ENCODE assay signal across 13 cellular contexts in genomic region chr2:159168707-159169106, GRCh38.
DNase-seq lines count a peak whose midpoint lies in the region; ATAC-seq and TF ChIP-seq lines count a peak whose summit lies in the region.
"Had no signal": no experiment of that assay in that cellular context is flagged by ENCODE, and none has a peak within 500 bp of the region (broad histone marks: within the 10 kb centered on the region; RNA-seq: fewer than 3 reads in every experiment).

No MANE protein-coding gene starts in this region.

- no peaks in the 10 kb centered on the region; a peak in 1 of 5 replicates for H3K9me3 Mint-ChIP-seq in H9

- H3K4me3 ChIP-seq in astrocyte of the cerebellum (ENCODE audit: low read depth, low read length) = no peak overlapping the region
- H3K4me3 ChIP-seq: BLaER1 treated with 17β-estradiol and CSF1 and Interleukin-3, amounts not matched to agents 10 nM and 100 nM; lung had no signal

- no peaks in the 10 kb centered on the region for H3K27me3 ChIP-seq in H9 (ENCODE audit: insufficient read depth, low read length)
- H3K27me3 ChIP-seq: BLaER1 treated with 17β-estradiol and CSF1 and Interleukin-3, amounts not matched to agents 10 nM and 100 nM had no signal

- no peak overlapping the region for H3K4me2 ChIP-seq in H9 (ENCODE audit: insufficient read depth, insufficient read length, low read length)
- H3K4me2 ChIP-seq: BLaER1 treated with 17β-estradiol and CSF1 and Interleukin-3, amounts not matched to agents 10 nM and 100 nM had no signal

- no peak overlapping the region for H2BK5ac ChIP-seq in H9 (ENCODE audit: insufficient read length, low read length)

- no peak overlapping the region for H4K8ac ChIP-seq in H9 (replicated peaks; ENCODE audit: insufficient read length, low read depth, low read length)

- no peak overlapping the region for H3K14ac ChIP-seq in H9 (ENCODE audit: insufficient read depth, low read length)

- no peaks in the 10 kb centered on the region for H3K4me1 Mint-ChIP-seq in H9

- H3K79me1 ChIP-seq in H9 (ENCODE audit: insufficient read depth, low read depth, low read length, poor library complexity, severe bottlenecking) = no peaks in the 10 kb centered on the region

- no peaks in the 10 kb centered on the region for H3K4me1 ChIP-seq in H9 (ENCODE audit: insufficient read depth, low read length)

- H3K4me3 Mint-ChIP-seq in H9 = no peak overlapping the region
- H3K4me3 Mint-ChIP-seq: brain had no signal

- H4K91ac ChIP-seq in H9 (ENCODE audit: insufficient read length, low read depth, low read length) = no peak overlapping the region

- TF ChIP-seq CTCF in H9 (conservative IDR thresholded peaks at IDR 0.05) (peak; percentile 52), astrocyte of the cerebellum (IDR thresholded peaks at IDR 0.05; ENCODE audit: low read depth, low read length, missing control alignments) (peak; percentile 54)

- no peak overlapping the region for H3K27ac ChIP-seq in H9 (ENCODE audit: insufficient read length, low read depth, low read length)
- H3K27ac ChIP-seq: BLaER1 treated with 17β-estradiol and CSF1 and Interleukin-3, amounts not matched to agents 10 nM and 100 nM; RWPE1 had no signal

- in situ Hi-C loops in astrocyte of the cerebellum (cut with HindIII; ENCODE audit: low sequenced_read_pairs) = no loop called here

- no peak overlapping the region for H3K23ac ChIP-seq in H9 (ENCODE audit: insufficient read length, low read depth, low read length)

- no peak overlapping the region for H3T11ph ChIP-seq in H9 (ENCODE audit: low read length)

- H3K36me3 Mint-ChIP-seq in H9 (ENCODE audit: insufficient read depth in 1 of 3, low read depth in 3 of 3) = peaks cover 0 to 5% (median 0%) of the 10 kb centered on the region in 3 experiments; a peak in 2 of 7 replicates

- H4K20me1 ChIP-seq in H9 (ENCODE audit: control insufficient read depth, insufficient read depth, insufficient read length) = no peaks in the 10 kb centered on the region
- H4K20me1 ChIP-seq: BLaER1 treated with 17β-estradiol and CSF1 and Interleukin-3, amounts not matched to agents 10 nM and 100 nM had no signal

- H3K27ac Mint-ChIP-seq in H9 = no peak overlapping the region
- H3K27ac Mint-ChIP-seq: brain had no signal

- no peak overlapping the region for H3K18ac ChIP-seq in H9 (ENCODE audit: insufficient read length, low read depth, low read length)

- no peak overlapping the region for H2AK5ac ChIP-seq in H9 (ENCODE audit: insufficient read length, low read length)

- H2AFZ ChIP-seq in H9 (ENCODE audit: low read length) = no peak overlapping the region

- no peak overlapping the region for H3K56ac ChIP-seq in H9 (ENCODE audit: insufficient read length, low read depth, low read length)

- H3K23me2 ChIP-seq in H9 (ENCODE audit: insufficient read length, low read depth, low read length, poor library complexity, severe bottlenecking) = no peaks in the 10 kb centered on the region

- H3K27me3 Mint-ChIP-seq in H9 (ENCODE audit: low read depth) = no peaks in the 10 kb centered on the region
- H3K27me3 Mint-ChIP-seq: brain had no signal

- no peak overlapping the region for H2BK120ac ChIP-seq in H9 (ENCODE audit: low read depth, low read length, poor library complexity, severe bottlenecking)

- no peak overlapping the region for H2BK20ac ChIP-seq in H9 (ENCODE audit: low read depth, low read length, poor library complexity, severe bottlenecking)

- no peak for ATAC-seq in stimulated activated naive CD8-positive, alpha-beta T cell treated with anti-CD3 and anti-CD28 coated beads, Interleukin-15, Interleukin-2, amounts not matched to agents 100 U/mL and 50 U/mL, for 24 hours
- ATAC-seq in GM19463 (IDR thresholded peaks at IDR 0.05; ENCODE audit: unreplicated experiment) = no peak

- H2BK12ac ChIP-seq in H9 (ENCODE audit: insufficient read length, low read depth, low read length) = no peak overlapping the region

- H4K5ac ChIP-seq in H9 (ENCODE audit: insufficient read length, low read depth, low read length) = no peak overlapping the region

- no peaks in the 10 kb centered on the region for H3K9me3 ChIP-seq in H9 (ENCODE audit: control insufficient read depth, low read depth, low read length)

- H3K9ac ChIP-seq in H9 (ENCODE audit: extremely low read depth, insufficient read length, low read length) = no peak overlapping the region
- H3K9ac ChIP-seq: BLaER1 treated with 17β-estradiol and CSF1 and Interleukin-3, amounts not matched to agents 10 nM and 100 nM had no signal

- WGBS in H9 (ENCODE audit: extremely low coverage, insufficient read length, low lambda C conversion rate) = no CpG with 5 or more reads among the region's 1 CpG

- H3K79me2 ChIP-seq in H9 (ENCODE audit: insufficient read depth, low read length) = no peaks in the 10 kb centered on the region

- H3K4ac ChIP-seq in H9 (ENCODE audit: low read depth, low read length) = no peak overlapping the region

- no peak overlapping the region for H2BK15ac ChIP-seq in H9 (ENCODE audit: low read depth, low read length)

- DNase-seq in A172 (ENCODE audit: low spot score) = peak; percentile 27
- DNase-seq in H9 = no peak
- DNase-seq in astrocyte of the cerebellum (ENCODE audit: low read depth) = peak; percentile 31
- DNase-seq in hepatic stellate cell (ENCODE audit: low spot score) = peak; percentile 17
- DNase-seq in NCI-H128 (lab: John Stamatoyannopoulos, UW; ENCODE audit: unreplicated experiment) = no peak
- no peak for DNase-seq in stimulated activated naive CD8-positive, alpha-beta T cell treated with anti-CD3 and anti-CD28 coated beads, Interleukin-15, Interleukin-2, amounts not matched to agents 100 U/mL and 50 U/mL, for 24 hours
- DNase-seq in ecto neural progenitor cell (ENCODE audit: low spot score) = no peak
- DNase-seq: activated CD8-positive, alpha-beta memory T cell treated with anti-CD3 and anti-CD28 coated beads, Interleukin-2, amount 50 U/mL, for 4 hours had no signal

Comparison
In these comparisons a context has a peak if more than half of its experiments do, and no peak if none do; other contexts are left out.
1. DNase-seq: peak in A172 (single experiment), astrocyte of the cerebellum (single experiment) and hepatic stellate cell (single experiment); none in H9 (single experiment), NCI-H128 (single experiment), stimulated activated naive CD8-positive, alpha-beta T cell treated with anti-CD3 and anti-CD28 coated beads, Interleukin-15, Interleukin-2, amounts not matched to agents 100 U/mL and 50 U/mL, for 24 hours (single experiment) and ecto neural progenitor cell (single experiment).